30 cellular contexts compared by ENCODE assay signal in the genomic region with DNA sequence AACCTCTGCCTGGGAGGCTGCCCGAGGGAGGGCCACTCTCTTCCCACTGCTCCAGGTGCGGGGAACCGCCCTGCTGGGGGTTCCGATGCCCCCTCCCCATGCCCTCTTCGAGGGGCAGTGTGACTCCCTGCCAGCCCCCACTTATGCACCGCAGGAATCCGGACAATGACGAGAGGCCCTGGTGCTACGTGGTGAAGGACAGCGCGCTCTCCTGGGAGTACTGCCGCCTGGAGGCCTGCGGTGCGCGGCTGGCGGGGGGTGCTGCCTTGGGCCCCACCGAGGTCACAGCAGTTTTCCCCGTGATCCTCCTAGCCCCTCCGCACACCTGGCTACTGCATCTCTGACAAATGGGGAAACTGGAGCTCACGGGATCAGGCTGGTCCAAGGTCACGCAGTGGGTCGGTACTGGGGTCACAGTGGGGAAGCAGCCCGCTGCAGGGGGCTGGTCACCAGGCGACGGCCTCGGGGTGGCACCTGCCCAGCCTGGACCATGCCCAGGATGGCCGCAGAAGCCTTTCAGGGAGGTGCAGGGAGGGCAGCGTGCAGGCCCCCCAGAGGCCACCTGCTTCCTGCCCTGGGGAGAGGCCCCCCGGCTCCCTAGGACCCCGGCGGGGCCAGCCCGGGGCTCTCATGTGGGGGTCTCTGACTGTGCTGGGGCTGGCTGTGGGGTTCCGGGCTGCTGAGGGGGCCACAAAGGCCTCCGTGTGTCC. TPM values are rescaled to one million over a fixed set of nuclear protein-coding genes. Genes with fewer than 3 reads are reported as not detected.
"Had no signal": no experiment of that assay in that cellular context is flagged by ENCODE, and none has a peak within 500 bp of the region (broad histone marks: within the 10 kb centered on the region; RNA-seq: fewer than 3 reads in every experiment).

No MANE protein-coding gene starts in this region.

- H3K4me3 ChIP-seq: adrenal gland, body of pancreas, cardiac muscle cell, coronary artery, gastrocnemius medialis, hepatocyte, pancreas, prostate gland, spleen, suprapubic skin, tibial artery had no signal

- DNase-seq: activated CD4-positive, alpha-beta T cell treated with anti-CD3 and anti-CD28 coated beads for 4 hours; activated CD4-positive, alpha-beta T cell treated with anti-CD3 and anti-CD28 coated beads, Interleukin-2, amount 50 U/mL, for 4 hours; activated CD8-positive, alpha-beta memory T cell treated with anti-CD3 and anti-CD28 coated beads for 24 hours; activated effector memory CD4-positive, alpha-beta T cell treated with Interleukin-2 at 50 U/mL for 16 hours; activated naive CD4-positive, alpha-beta T cell treated with Interleukin-2 at 50 U/mL for 16 hours; activated naive CD8-positive, alpha-beta T cell treated with anti-CD3 and anti-CD28 coated beads for 36 hours; adrenal gland; aorta; body of pancreas; effector memory CD8-positive, alpha-beta T cell; erythroblast; gastrocnemius medialis; immature natural killer cell; naive B cell; nephron progenitor cell; spleen; stimulated activated naive CD4-positive, alpha-beta T cell; tibial artery had no signal

- H3K27me3 ChIP-seq: adrenal gland, body of pancreas, cardiac muscle cell, gastrocnemius medialis, hepatocyte, pancreas, tibial artery had no signal

- H3K4me1 ChIP-seq: gastrocnemius medialis, pancreas, prostate gland had no signal

- H3K9me3 ChIP-seq: adrenal gland, body of pancreas, gastrocnemius medialis, pancreas, prostate gland, spleen, suprapubic skin, tibial artery had no signal

- H3K36me3 ChIP-seq: adrenal gland, cardiac muscle cell, gastrocnemius medialis, pancreas, prostate gland, spleen, suprapubic skin, tibial artery had no signal

- H3K27ac ChIP-seq: adrenal gland, body of pancreas, cardiac muscle cell, coronary artery, gastrocnemius medialis, hepatocyte, pancreas, prostate gland, spleen, suprapubic skin, tibial artery, VCaP had no signal

- ATAC-seq: body of pancreas; effector memory CD8-positive, alpha-beta T cell; gastrocnemius medialis; left lobe of liver; pancreas had no signal

- H3K4me2 ChIP-seq: hepatocyte had no signal

- FAIRE-seq: pancreas had no signal

- H3K79me2 ChIP-seq: hepatocyte had no signal

- H2AFZ ChIP-seq: hepatocyte had no signal

RNA-seq across cellular contexts. Expression of a gene that starts 3.5 kb away (rescaled TPM):
- total RNA-seq: activated naive CD8-positive, alpha-beta T cell treated with anti-CD3 and anti-CD28 coated beads for 36 hours; kidney epithelial cell; suprapubic skin; T-helper 1 cell treated with Interleukin-12 subunit alpha and Interleukin-12 subunit beta and Interleukin-4 antibody, amounts not matched to agents 30 ng/mL and 1 ng/mL, for 36 hours; ureter had no signal
- polyA plus RNA-seq: immature natural killer cell had no signal

RNA-seq across cellular contexts. Expression of a gene that starts 17.8 kb away (rescaled TPM):
- total RNA-seq: activated naive CD8-positive, alpha-beta T cell treated with anti-CD3 and anti-CD28 coated beads for 36 hours; lung microvascular endothelial cell; T-helper 1 cell treated with Interleukin-12 subunit alpha and Interleukin-12 subunit beta and Interleukin-4 antibody, amounts not matched to agents 30 ng/mL and 1 ng/mL, for 36 hours had no signal
